ENCODE assay signal across 8 cellular contexts in genomic region chr22:50027639-50028537, GRCh38. TPM values are rescaled to one million over a fixed set of nuclear protein-coding genes. Genes with fewer than 3 reads are reported as not detected.
DNase-seq lines count a peak whose midpoint lies in the region; ATAC-seq, FAIRE-seq and TF ChIP-seq lines count a peak whose summit lies in the region.

No MANE protein-coding gene starts in this region.

- in situ Hi-C loops in GM23248 (cut with MboI) = no loop called here

- WGBS in GM23248 (ENCODE audit: low coverage in 1 of 2, low lambda C conversion rate in 2 of 2, missing lambda C conversion rate in 2 of 2), 2 experiments = 57 to 60% methylated on average over 42 of the region's 42 CpGs

- H3K4me3 ChIP-seq in GM23248 (no peak overlapping the region), RWPE2 (ENCODE audit: severe bottlenecking) (no peak overlapping the region)

- ATAC-seq in RWPE2 (ENCODE audit: low read depth) (peak; percentile 32; the same call in 1 of the 3 replicates), GM19397 (IDR thresholded peaks at IDR 0.05; ENCODE audit: unreplicated experiment) (no peak), GM18870 (IDR thresholded peaks at IDR 0.05; ENCODE audit: unreplicated experiment) (no peak), HG03097 (IDR thresholded peaks at IDR 0.05; ENCODE audit: low FRiP score, unreplicated experiment) (no peak)

- H3K9me3 ChIP-seq in GM23248 (ENCODE audit: low read depth) (no peaks in the 10 kb centered on the region), RWPE2 (ENCODE audit: severe bottlenecking) (no peaks in the 10 kb centered on the region)

- H3K9me2 ChIP-seq in GM23248 (ENCODE audit: insufficient read depth) = no peaks in the 10 kb centered on the region

- no peak overlapping the region for H3K4me2 ChIP-seq in GM23248 (ENCODE audit: unreplicated experiment)

- H2AFZ ChIP-seq in GM23248 = no peak overlapping the region

- no peak for FAIRE-seq in H54 (lab: Jason Lieb, UNC)

- peak; percentile 43 for DNase-seq in GM23248
- DNase-seq in RWPE2 (ENCODE audit: low spot score) = no peak
- DNase-seq in dermis microvascular lymphatic vessel endothelial cell (ENCODE audit: low read depth in 2 of 2) = peak; percentile 12 to 56
- DNase-seq in stimulated activated CD4-positive, alpha-beta T cell treated with anti-CD3 and anti-CD28 coated beads, Interleukin-4, amount 100 ng/mL, for 24 hours = peak; percentile 72
- no peak for DNase-seq in H54 (ENCODE audit: insufficient read length, low spot score)

- TF ChIP-seq CTCF in RWPE2 (IDR thresholded peaks at IDR 0.05; ENCODE audit: poor library complexity, severe bottlenecking) = no peak

- no peaks in the 10 kb centered on the region for H4K20me1 ChIP-seq in GM23248 (ENCODE audit: insufficient read depth)

- H3K9ac ChIP-seq in GM23248 = no peak overlapping the region

- H3K36me3 ChIP-seq in GM23248 (ENCODE audit: low read depth) (no peaks in the 10 kb centered on the region), RWPE2 (ENCODE audit: low read depth) (no peaks in the 10 kb centered on the region)

- H3K4me1 ChIP-seq in GM23248 (ENCODE audit: insufficient read depth) = no peaks in the 10 kb centered on the region
- H3K4me1 ChIP-seq in RWPE2 (ENCODE audit: insufficient read depth, poor library complexity, severe bottlenecking) = no peaks in the 10 kb centered on the region

- no peak for TF ChIP-seq POLR2A in H54 (IDR thresholded peaks at IDR 0.05; ENCODE audit: low read depth, low read length)

- H3K27me3 ChIP-seq in GM23248 (replicated peaks; ENCODE audit: insufficient read depth) (peaks cover 5% of the 10 kb centered on the region; the same call in 1 of the 2 replicates), RWPE2 (ENCODE audit: insufficient read depth, poor library complexity, severe bottlenecking) (peaks cover 5% of the 10 kb centered on the region)

- no peaks in the 10 kb centered on the region for H3K79me2 ChIP-seq in GM23248 (ENCODE audit: insufficient read depth)

- H3K27ac ChIP-seq in GM23248 = no peak overlapping the region
- H3K27ac ChIP-seq in RWPE2 (ENCODE audit: poor library complexity, severe bottlenecking) = no peak overlapping the region

- no peaks in the 10 kb centered on the region for H3F3A ChIP-seq in GM23248 (ENCODE audit: insufficient read depth)

RNA-seq across cellular contexts. Expression of gene IL17REL, which starts 15.3 kb away (rescaled TPM):
- total RNA-seq in GM23248 (2014; rRNA removed; shearing (Covaris generic)) = not detected in 2 replicates
- not detected in 2 replicates for polyA plus RNA-seq in GM23248 (2016; fragmentation: Nextera tagmentation; extraction: Ambion mirVana)
- total RNA-seq in dermis microvascular lymphatic vessel endothelial cell = under 0.01 TPM in 1 of 2 replicates, not detected in the other

RNA-seq across cellular contexts. Expression of gene TTLL8, which starts 30.2 kb away (rescaled TPM):
- not detected in 2 replicates for total RNA-seq in GM23248 (2014; rRNA removed; shearing (Covaris generic))
- not detected in 2 replicates for polyA plus RNA-seq in GM23248 (2016; fragmentation: Nextera tagmentation; extraction: Ambion mirVana)
- not detected in 2 replicates for total RNA-seq in dermis microvascular lymphatic vessel endothelial cell

RNA-seq across cellular contexts. Expression of gene MLC1, which starts 57.3 kb away (rescaled TPM):
- not detected in 2 replicates for total RNA-seq in GM23248 (2014; rRNA removed; shearing (Covaris generic))
- not detected in 2 replicates for polyA plus RNA-seq in GM23248 (2016; fragmentation: Nextera tagmentation; extraction: Ambion mirVana)
- not detected in 2 replicates for total RNA-seq in dermis microvascular lymphatic vessel endothelial cell

Comparison
In these comparisons a context has a peak if more than half of its experiments do, and no peak if none do; other contexts are left out.
1. DNase-seq: peak in GM23248 (single experiment), dermis microvascular lymphatic vessel endothelial cell (2 of 2) and stimulated activated CD4-positive, alpha-beta T cell treated with anti-CD3 and anti-CD28 coated beads, Interleukin-4, amount 100 ng/mL, for 24 hours (single experiment); none in RWPE2 (single experiment) and H54 (single experiment).